20 cellular contexts compared by ENCODE assay signal in genomic region chr16:10261077-10261476, GRCh38.
DNase-seq lines count a peak whose midpoint lies in the region; ATAC-seq and TF ChIP-seq lines count a peak whose summit lies in the region.
"Had no signal": no experiment of that assay in that cellular context is flagged by ENCODE, and none has a peak within 500 bp of the region (broad histone marks: within the 10 kb centered on the region; RNA-seq: fewer than 3 reads in every experiment).

No MANE protein-coding gene starts in this region.

- H3K9me3 Mint-ChIP-seq in nephron progenitor cell: no peaks in the 10 kb centered on the region
- H3K9me3 Mint-ChIP-seq in type B pancreatic cell: no peaks in the 10 kb centered on the region
- no peaks in the 10 kb centered on the region for H3K9me3 Mint-ChIP-seq in naive thymus-derived CD4-positive, alpha-beta T cell
- H3K9me3 Mint-ChIP-seq: CD4-positive, CD25-positive, alpha-beta regulatory T cell; CD8-positive, alpha-beta T cell; GM23338; H9 had no signal

- H3K36me3 ChIP-seq in cardiac muscle cell (no peaks in the 10 kb centered on the region), left ventricle myocardium inferior (no peaks in the 10 kb centered on the region), hepatocyte (replicated peaks; ENCODE audit: insufficient read depth, low read depth) (no peaks in the 10 kb centered on the region), stomach (no peaks in the 10 kb centered on the region)
- no peaks in the 10 kb centered on the region for H3K36me3 ChIP-seq in naive thymus-derived CD4-positive, alpha-beta T cell (ENCODE audit: control insufficient read depth in 2 of 3, insufficient read depth in 3 of 3, low read length in 3 of 3)
- H3K36me3 ChIP-seq: BLaER1 had no signal

- CTCF ChIA-PET in naive thymus-derived CD4-positive, alpha-beta T cell (lab: Charles Lee): interaction anchor here (0.6 kb wide), 1 partner anchor 250 kb away, joined by 4 read pairs; no protein-coding TSS in a partner anchor

- no peaks in the 10 kb centered on the region for H3K27me3 ChIP-seq in cardiac muscle cell
- H3K27me3 ChIP-seq in left ventricle myocardium inferior (ENCODE audit: low read depth): peaks cover 12% of the 10 kb centered on the region
- no peaks in the 10 kb centered on the region for H3K27me3 ChIP-seq in hepatocyte
- peaks cover 0 to 3% (median 0%) of the 10 kb centered on the region in 3 donors for H3K27me3 ChIP-seq in stomach
- no peaks in the 10 kb centered on the region for H3K27me3 ChIP-seq in naive thymus-derived CD4-positive, alpha-beta T cell (ENCODE audit: control insufficient read depth in 2 of 2, insufficient read depth in 2 of 2, low read length in 2 of 2)
- H3K27me3 ChIP-seq: BLaER1 had no signal

- intact Hi-C loops in left ventricle myocardium inferior (cut with micrococcal nuclease) (no loop called here), stomach (cut with DNase I; ENCODE audit: low total_unique reads) (no loop called here)
- intact Hi-C loops in naive thymus-derived CD4-positive, alpha-beta T cell (cut with micrococcal nuclease): no loop called here

- H3K9me2 ChIP-seq in hepatocyte (replicated peaks; ENCODE audit: insufficient read depth): no peaks in the 10 kb centered on the region

- DNase-seq in cardiac muscle cell (ENCODE audit: low read depth in 1 of 2, low spot score in 1 of 2) (no peak), left ventricle myocardium inferior (no peak), hepatocyte (ENCODE audit: low spot score) (no peak), nephron progenitor cell (no peak), type B pancreatic cell (ENCODE audit: extremely low spot score, unreplicated experiment) (no peak), stomach (no peak), midbrain (lab: John Stamatoyannopoulos, UW) (no peak)
- DNase-seq in naive thymus-derived CD4-positive, alpha-beta T cell: no peak
- DNase-seq: Caco-2; CD4-positive, CD25-positive, alpha-beta regulatory T cell; CD8-positive, alpha-beta T cell; DMS153; DND-41; H9 had no signal

- no peak for TF ChIP-seq EP300 in stomach (IDR thresholded peaks at IDR 0.05)

- H3K4me3 Mint-ChIP-seq in nephron progenitor cell (no peak overlapping the region), type B pancreatic cell (peak overlapping the region; percentile 1)
- no peak overlapping the region for H3K4me3 Mint-ChIP-seq in naive thymus-derived CD4-positive, alpha-beta T cell
- H3K4me3 Mint-ChIP-seq: B cell; CD8-positive, alpha-beta T cell; GM23338; H9 had no signal

- H3K79me2 ChIP-seq in hepatocyte: no peaks in the 10 kb centered on the region

- peaks cover under 1% of the 10 kb centered on the region for H3K27me3 Mint-ChIP-seq in nephron progenitor cell (ENCODE audit: low read depth, poor library complexity)
- H3K27me3 Mint-ChIP-seq in type B pancreatic cell: peaks cover 1% of the 10 kb centered on the region
- peaks cover 0 to 5% (median 1%) of the 10 kb centered on the region in 5 donors for H3K27me3 Mint-ChIP-seq in naive thymus-derived CD4-positive, alpha-beta T cell
- H3K27me3 Mint-ChIP-seq: B cell had no signal

- TF ChIP-seq POLR2A in stomach (IDR thresholded peaks at IDR 0.05): no peak

- no peaks in the 10 kb centered on the region for H3K9me3 ChIP-seq in cardiac muscle cell (ENCODE audit: low read depth)
- H3K9me3 ChIP-seq in left ventricle myocardium inferior (replicated peaks): no peaks in the 10 kb centered on the region
- H3K9me3 ChIP-seq in hepatocyte (ENCODE audit: low read depth): no peaks in the 10 kb centered on the region
- H3K9me3 ChIP-seq in stomach: no peaks in the 10 kb centered on the region
- H3K9me3 ChIP-seq in naive thymus-derived CD4-positive, alpha-beta T cell (ENCODE audit: control insufficient read depth in 2 of 3, low read length in 3 of 3): no peaks in the 10 kb centered on the region
- H3K9me3 ChIP-seq: BLaER1 had no signal

- H3K27ac Mint-ChIP-seq in nephron progenitor cell (peak overlapping the region; percentile 33), type B pancreatic cell (no peak overlapping the region)
- H3K27ac Mint-ChIP-seq in naive thymus-derived CD4-positive, alpha-beta T cell: no peak overlapping the region
- H3K27ac Mint-ChIP-seq: CD4-positive, CD25-positive, alpha-beta regulatory T cell; CD8-positive, alpha-beta T cell; GM23338; H9 had no signal

- TF ChIP-seq CTCF in cardiac muscle cell (IDR thresholded peaks at IDR 0.05; ENCODE audit: low read depth, low read length) (no peak), left ventricle myocardium inferior (IDR thresholded peaks at IDR 0.05; ENCODE audit: borderline replicate concordance) (no peak), hepatocyte (IDR thresholded peaks at IDR 0.05; ENCODE audit: poor library complexity) (no peak), nephron progenitor cell (IDR thresholded peaks at IDR 0.05) (no peak), type B pancreatic cell (conservative IDR thresholded peaks at IDR 0.05) (no peak), stomach (IDR thresholded peaks at IDR 0.05) (no peak)

- no peaks in the 10 kb centered on the region for H4K20me1 ChIP-seq in hepatocyte (ENCODE audit: insufficient read depth, poor library complexity, severe bottlenecking)
- H4K20me1 ChIP-seq: BLaER1 had no signal

- H3K4me2 ChIP-seq in hepatocyte: no peak overlapping the region
- H3K4me2 ChIP-seq: BLaER1, GM23338 had no signal

- H3K4me1 Mint-ChIP-seq in nephron progenitor cell: peaks cover 68% of the 10 kb centered on the region
- H3K4me1 Mint-ChIP-seq in type B pancreatic cell (ENCODE audit: unreplicated experiment): peaks cover 10% of the 10 kb centered on the region
- H3K4me1 Mint-ChIP-seq in naive thymus-derived CD4-positive, alpha-beta T cell: peaks cover 0 to 8% (median 4%) of the 10 kb centered on the region in 7 donors

- no peak overlapping the region for H2AFZ ChIP-seq in hepatocyte
- H2AFZ ChIP-seq: GM23338 had no signal

- H3K4me1 ChIP-seq in cardiac muscle cell (ENCODE audit: low read depth) (peaks cover 38% of the 10 kb centered on the region), left ventricle myocardium inferior (no peaks in the 10 kb centered on the region), hepatocyte (ENCODE audit: insufficient read depth) (peaks cover 13% of the 10 kb centered on the region), stomach (peaks cover 0 to 8% (median 3%) of the 10 kb centered on the region in 4 donors)
- no peaks in the 10 kb centered on the region for H3K4me1 ChIP-seq in naive thymus-derived CD4-positive, alpha-beta T cell (ENCODE audit: control insufficient read depth in 2 of 2, insufficient read depth in 2 of 2, low read length in 2 of 2)

- H3K27ac ChIP-seq in cardiac muscle cell (peak overlapping the region; percentile 67), left ventricle myocardium inferior (replicated peaks) (no peak overlapping the region), hepatocyte (peak overlapping the region; percentile 45), stomach (no peak overlapping the region)
- no peak overlapping the region for H3K27ac ChIP-seq in naive thymus-derived CD4-positive, alpha-beta T cell (ENCODE audit: low read depth, low read length)
- H3K27ac ChIP-seq: 22Rv1, BLaER1, C4-2B had no signal

- POLR2A ChIA-PET in naive thymus-derived CD4-positive, alpha-beta T cell (lab: Charles Lee): no interaction called here

- no peak for ATAC-seq in naive thymus-derived CD4-positive, alpha-beta T cell
- ATAC-seq: CD8-positive, alpha-beta T cell; GM23338; HCT116 had no signal

- no peak overlapping the region for H3K4me3 ChIP-seq in cardiac muscle cell
- no peak overlapping the region for H3K4me3 ChIP-seq in left ventricle myocardium inferior
- no peak overlapping the region for H3K4me3 ChIP-seq in hepatocyte
- H3K4me3 ChIP-seq in stomach: no peak overlapping the region
- H3K4me3 ChIP-seq in naive thymus-derived CD4-positive, alpha-beta T cell (ENCODE audit: low read length): no peak overlapping the region
- H3K4me3 ChIP-seq: BLaER1, GM23338 had no signal

- WGBS in hepatocyte (ENCODE audit: low lambda C conversion rate, missing lambda C conversion rate): 45% methylated on average over 11 of the region's 11 CpGs
- WGBS in stomach, 5 donors: 43 to 65% (median 56%) methylated on average over 11 of the region's 11 CpGs

- no peaks in the 10 kb centered on the region for H3K36me3 Mint-ChIP-seq in nephron progenitor cell (ENCODE audit: low read depth)
- no peaks in the 10 kb centered on the region for H3K36me3 Mint-ChIP-seq in type B pancreatic cell
- no peaks in the 10 kb centered on the region for H3K36me3 Mint-ChIP-seq in naive thymus-derived CD4-positive, alpha-beta T cell
- H3K36me3 Mint-ChIP-seq: CD4-positive, CD25-positive, alpha-beta regulatory T cell; CD8-positive, alpha-beta T cell had no signal

Comparison
In these comparisons a context has a peak if more than half of its experiments do, and no peak if none do; other contexts are left out.
1. H3K27ac ChIP-seq: peak in cardiac muscle cell (single experiment) and hepatocyte (single experiment); none in left ventricle myocardium inferior (single experiment), stomach (0 of 5) and naive thymus-derived CD4-positive, alpha-beta T cell (single experiment).